12 cellular contexts compared by ENCODE assay signal in genomic region chr3:62132027-62132590, GRCh38.
"Had no signal": no experiment of that assay in that cellular context is flagged by ENCODE, and none has a peak within 500 bp of the region (broad histone marks: within the 10 kb centered on the region; RNA-seq: fewer than 3 reads in every experiment).

No MANE protein-coding gene starts in this region.

- H3K27ac ChIP-seq: dorsolateral prefrontal cortex, prostate gland had no signal

- H3K36me3 Mint-ChIP-seq: naive thymus-derived CD4-positive, alpha-beta T cell had no signal

- ATAC-seq: esophagus mucosa; naive thymus-derived CD4-positive, alpha-beta T cell had no signal

- H3K4me1 Mint-ChIP-seq: naive thymus-derived CD4-positive, alpha-beta T cell had no signal

- H3K27me3 ChIP-seq: dorsolateral prefrontal cortex, thyroid gland had no signal

- H3K9me3 Mint-ChIP-seq: activated T-helper 2 cell treated with anti-CD3 and anti-CD28 coated beads, Interferon-gamma antibody, Interleukin-2, Interleukin-4, amounts not matched to agents 10 μg/mL and 5 μg/mL and 100 μg/mL, durations not matched to agents 14 hours and 24 hours and 36 hours had no signal

- DNase-seq: activated CD4-positive, alpha-beta T cell treated with anti-CD3 and anti-CD28 coated beads, Interleukin-2, amount 50 U/mL, for 1 hour; activated naive CD4-positive, alpha-beta T cell treated with anti-CD3 and anti-CD28 coated beads, Interleukin-2, amount 50 U/mL, for 16 hours; anterior cingulate cortex; dorsolateral prefrontal cortex; naive thymus-derived CD4-positive, alpha-beta T cell; nucleus accumbens; stimulated activated CD4-positive, alpha-beta T cell treated with anti-CD3 and anti-CD28 coated beads, Interleukin-2, amount 100 ng/mL, for 48 hours; stimulated activated naive CD4-positive, alpha-beta T cell treated with Interleukin-2 at 50 U/mL for 16 hours; thyroid gland had no signal

- H3K36me3 ChIP-seq: prostate gland, thyroid gland had no signal

- H3K4me3 Mint-ChIP-seq: naive thymus-derived CD4-positive, alpha-beta T cell had no signal

- H3K27ac Mint-ChIP-seq: activated T-helper 2 cell treated with anti-CD3 and anti-CD28 coated beads, Interferon-gamma antibody, Interleukin-2, Interleukin-4, amounts not matched to agents 10 μg/mL and 5 μg/mL and 100 μg/mL, durations not matched to agents 14 hours and 24 hours and 36 hours; naive thymus-derived CD4-positive, alpha-beta T cell had no signal

- H3K9me3 ChIP-seq: prostate gland, thyroid gland had no signal

- H3K4me1 ChIP-seq: prostate gland had no signal

- H3K4me3 ChIP-seq: dorsolateral prefrontal cortex, prostate gland, thyroid gland had no signal
